1 cellular context compared by ENCODE assay signal in the genomic region with DNA sequence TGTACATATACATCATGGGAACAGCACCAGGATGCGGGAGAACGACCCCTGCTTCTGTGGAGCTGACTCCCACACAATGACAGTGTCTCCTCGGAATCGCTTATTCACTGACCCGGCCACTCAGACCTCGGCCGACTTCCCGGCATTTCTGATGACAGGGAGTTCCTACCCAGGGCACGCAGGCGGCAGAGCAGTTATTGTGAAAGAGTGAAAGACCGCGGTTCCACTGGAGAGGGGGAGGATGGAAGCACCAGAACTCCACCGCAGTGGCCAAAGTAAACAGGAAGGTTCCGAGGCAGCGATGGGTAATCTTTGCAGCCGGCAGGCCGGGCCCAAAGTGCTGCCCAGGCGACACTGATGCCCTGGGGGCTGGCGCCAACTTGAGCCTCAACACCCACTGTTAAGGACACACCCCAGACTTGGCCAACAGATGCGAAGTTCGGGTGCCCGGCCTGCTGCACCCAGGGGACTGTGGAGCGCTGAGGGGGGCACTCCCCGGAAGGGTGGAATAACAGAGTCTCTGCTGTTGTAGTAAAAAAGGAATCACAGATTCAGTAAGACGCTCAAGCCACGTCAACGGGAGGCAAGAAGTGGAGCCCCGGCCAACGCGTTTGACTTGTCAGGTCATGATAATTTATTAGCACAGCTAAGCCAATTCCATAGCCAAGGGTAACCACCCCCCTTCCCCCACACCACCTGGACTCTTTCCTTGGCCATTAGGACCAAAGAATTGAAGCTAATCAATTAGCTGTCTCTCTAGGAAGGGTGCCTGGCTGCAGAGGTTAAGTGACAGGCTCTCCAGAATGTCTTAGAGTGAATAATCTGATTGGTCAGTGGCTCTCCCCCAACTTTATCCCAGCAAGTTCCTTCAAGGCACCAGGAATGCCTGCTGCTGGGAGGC.
A peak's percentile ranks its signal among the peaks of the same experiment; 100 is the strongest.
TF ChIP-seq lines count a peak whose summit lies in the region.

No MANE protein-coding gene starts in this region.

TF ChIP-seq in HepG2, 621 proteins besides CTCF, POLR2A, EP300 and RAD21 (continued from another document and continues in another):
- TF ChIP-seq, protein P1, sequence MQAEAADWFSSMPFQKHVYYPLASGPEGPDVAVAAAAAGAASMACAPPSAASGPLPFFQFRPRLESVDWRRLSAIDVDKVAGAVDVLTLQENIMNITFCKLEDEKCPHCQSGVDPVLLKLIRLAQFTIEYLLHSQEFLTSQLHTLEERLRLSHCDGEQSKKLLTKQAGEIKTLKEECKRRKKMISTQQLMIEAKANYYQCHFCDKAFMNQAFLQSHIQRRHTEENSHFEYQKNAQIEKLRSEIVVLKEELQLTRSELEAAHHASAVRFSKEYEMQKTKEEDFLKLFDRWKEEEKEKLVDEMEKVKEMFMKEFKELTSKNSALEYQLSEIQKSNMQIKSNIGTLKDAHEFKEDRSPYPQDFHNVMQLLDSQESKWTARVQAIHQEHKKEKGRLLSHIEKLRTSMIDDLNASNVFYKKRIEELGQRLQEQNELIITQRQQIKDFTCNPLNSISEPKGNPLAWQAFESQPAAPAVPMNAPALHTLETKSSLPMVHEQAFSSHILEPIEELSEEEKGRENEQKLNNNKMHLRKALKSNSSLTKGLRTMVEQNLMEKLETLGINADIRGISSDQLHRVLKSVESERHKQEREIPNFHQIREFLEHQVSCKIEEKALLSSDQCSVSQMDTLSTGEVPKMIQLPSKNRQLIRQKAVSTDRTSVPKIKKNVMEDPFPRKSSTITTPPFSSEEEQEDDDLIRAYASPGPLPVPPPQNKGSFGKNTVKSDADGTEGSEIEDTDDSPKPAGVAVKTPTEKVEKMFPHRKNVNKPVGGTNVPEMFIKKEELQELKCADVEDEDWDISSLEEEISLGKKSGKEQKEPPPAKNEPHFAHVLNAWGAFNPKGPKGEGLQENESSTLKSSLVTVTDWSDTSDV (CRISPR knock-in tag; IDR thresholded peaks at IDR 0.05): no peak
- TF ChIP-seq, protein P2, sequence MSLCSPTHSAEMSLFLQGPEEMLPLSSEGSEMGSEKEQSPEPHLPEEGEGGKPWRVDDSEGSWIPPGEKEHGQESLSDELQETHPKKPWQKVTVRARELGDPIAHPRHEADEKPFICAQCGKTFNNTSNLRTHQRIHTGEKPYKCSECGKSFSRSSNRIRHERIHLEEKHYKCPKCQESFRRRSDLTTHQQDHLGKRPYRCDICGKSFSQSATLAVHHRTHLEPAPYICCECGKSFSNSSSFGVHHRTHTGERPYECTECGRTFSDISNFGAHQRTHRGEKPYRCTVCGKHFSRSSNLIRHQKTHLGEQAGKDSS (CRISPR knock-in tag; IDR thresholded peaks at IDR 0.05; ENCODE audit: borderline replicate concordance, low read depth): no peak
- TF ChIP-seq LCORL (IDR thresholded peaks at IDR 0.05) (no peak), LCORL (CRISPR knock-in tag; IDR thresholded peaks at IDR 0.05) (peak; percentile 70; the same call in 1 of the 2 replicates), WIZ (CRISPR knock-in tag; IDR thresholded peaks at IDR 0.05) (no peak), ZNF484 (CRISPR knock-in tag; IDR thresholded peaks at IDR 0.05; ENCODE audit: borderline replicate concordance, low read depth) (no peak), GPN1 (CRISPR knock-in tag; IDR thresholded peaks at IDR 0.05; ENCODE audit: borderline replicate concordance) (no peak), ZNF354B (CRISPR knock-in tag; IDR thresholded peaks at IDR 0.05) (no peak), ASH2L (IDR thresholded peaks at IDR 0.05; ENCODE audit: insufficient read length, low read depth, low read length) (peak; percentile 41), ZNF343 (CRISPR knock-in tag; IDR thresholded peaks at IDR 0.05) (no peak), ZNF619 (CRISPR knock-in tag; IDR thresholded peaks at IDR 0.05) (peak; percentile 90; the same call in 1 of the 2 replicates), CBX2 (IDR thresholded peaks at IDR 0.05; ENCODE audit: low read depth, low read length) (no peak), CBX2 (CRISPR knock-in tag; IDR thresholded peaks at IDR 0.05; ENCODE audit: low read depth) (no peak), ZKSCAN5 (CRISPR knock-in tag; IDR thresholded peaks at IDR 0.05) (no peak), MBD4 (IDR thresholded peaks at IDR 0.05; ENCODE audit: borderline replicate concordance, low read length) (no peak), KLF9 (CRISPR knock-in tag; IDR thresholded peaks at IDR 0.05; ENCODE audit: low read depth) (no peak), NFYC (CRISPR knock-in tag; IDR thresholded peaks at IDR 0.05) (no peak), ZNF232 (CRISPR knock-in tag; IDR thresholded peaks at IDR 0.05; ENCODE audit: borderline replicate concordance) (no peak), RARA (CRISPR knock-in tag; IDR thresholded peaks at IDR 0.05) (peak; percentile 64), U2AF2 (IDR thresholded peaks at IDR 0.05; ENCODE audit: low read depth, low read length) (no peak), NR3C1 (CRISPR knock-in tag; IDR thresholded peaks at IDR 0.05) (no peak), ZNF224 (CRISPR knock-in tag; IDR thresholded peaks at IDR 0.05) (no peak), ZFP82 (CRISPR knock-in tag; IDR thresholded peaks at IDR 0.05; ENCODE audit: borderline replicate concordance) (no peak), HDAC6 (IDR thresholded peaks at IDR 0.05; ENCODE audit: low read depth, low read length) (no peak), DNMT3B (CRISPR knock-in tag; conservative IDR thresholded peaks at IDR 0.05) (0 out of 2 replicates have a peak, but pooled peaks have one; percentile 25), THYN1 (CRISPR knock-in tag; IDR thresholded peaks at IDR 0.05; ENCODE audit: borderline replicate concordance, low read depth) (no peak), KDM2A (CRISPR knock-in tag; IDR thresholded peaks at IDR 0.05; ENCODE audit: borderline replicate concordance, low read depth) (peak; percentile 80; the same call in 1 of the 2 replicates)
- TF ChIP-seq, protein P3, sequence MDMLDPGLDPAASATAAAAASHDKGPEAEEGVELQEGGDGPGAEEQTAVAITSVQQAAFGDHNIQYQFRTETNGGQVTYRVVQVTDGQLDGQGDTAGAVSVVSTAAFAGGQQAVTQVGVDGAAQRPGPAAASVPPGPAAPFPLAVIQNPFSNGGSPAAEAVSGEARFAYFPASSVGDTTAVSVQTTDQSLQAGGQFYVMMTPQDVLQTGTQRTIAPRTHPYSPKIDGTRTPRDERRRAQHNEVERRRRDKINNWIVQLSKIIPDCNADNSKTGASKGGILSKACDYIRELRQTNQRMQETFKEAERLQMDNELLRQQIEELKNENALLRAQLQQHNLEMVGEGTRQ (IDR thresholded peaks at IDR 0.05; ENCODE audit: low read depth, low read length): no peak
- TF ChIP-seq, protein P3 (CRISPR knock-in tag; IDR thresholded peaks at IDR 0.05; ENCODE audit: borderline replicate concordance): no peak
- TF ChIP-seq, protein P4, sequence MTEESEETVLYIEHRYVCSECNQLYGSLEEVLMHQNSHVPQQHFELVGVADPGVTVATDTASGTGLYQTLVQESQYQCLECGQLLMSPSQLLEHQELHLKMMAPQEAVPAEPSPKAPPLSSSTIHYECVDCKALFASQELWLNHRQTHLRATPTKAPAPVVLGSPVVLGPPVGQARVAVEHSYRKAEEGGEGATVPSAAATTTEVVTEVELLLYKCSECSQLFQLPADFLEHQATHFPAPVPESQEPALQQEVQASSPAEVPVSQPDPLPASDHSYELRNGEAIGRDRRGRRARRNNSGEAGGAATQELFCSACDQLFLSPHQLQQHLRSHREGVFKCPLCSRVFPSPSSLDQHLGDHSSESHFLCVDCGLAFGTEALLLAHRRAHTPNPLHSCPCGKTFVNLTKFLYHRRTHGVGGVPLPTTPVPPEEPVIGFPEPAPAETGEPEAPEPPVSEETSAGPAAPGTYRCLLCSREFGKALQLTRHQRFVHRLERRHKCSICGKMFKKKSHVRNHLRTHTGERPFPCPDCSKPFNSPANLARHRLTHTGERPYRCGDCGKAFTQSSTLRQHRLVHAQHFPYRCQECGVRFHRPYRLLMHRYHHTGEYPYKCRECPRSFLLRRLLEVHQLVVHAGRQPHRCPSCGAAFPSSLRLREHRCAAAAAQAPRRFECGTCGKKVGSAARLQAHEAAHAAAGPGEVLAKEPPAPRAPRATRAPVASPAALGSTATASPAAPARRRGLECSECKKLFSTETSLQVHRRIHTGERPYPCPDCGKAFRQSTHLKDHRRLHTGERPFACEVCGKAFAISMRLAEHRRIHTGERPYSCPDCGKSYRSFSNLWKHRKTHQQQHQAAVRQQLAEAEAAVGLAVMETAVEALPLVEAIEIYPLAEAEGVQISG (CRISPR knock-in tag; IDR thresholded peaks at IDR 0.05): peak; percentile 64
- TF ChIP-seq, protein P5, sequence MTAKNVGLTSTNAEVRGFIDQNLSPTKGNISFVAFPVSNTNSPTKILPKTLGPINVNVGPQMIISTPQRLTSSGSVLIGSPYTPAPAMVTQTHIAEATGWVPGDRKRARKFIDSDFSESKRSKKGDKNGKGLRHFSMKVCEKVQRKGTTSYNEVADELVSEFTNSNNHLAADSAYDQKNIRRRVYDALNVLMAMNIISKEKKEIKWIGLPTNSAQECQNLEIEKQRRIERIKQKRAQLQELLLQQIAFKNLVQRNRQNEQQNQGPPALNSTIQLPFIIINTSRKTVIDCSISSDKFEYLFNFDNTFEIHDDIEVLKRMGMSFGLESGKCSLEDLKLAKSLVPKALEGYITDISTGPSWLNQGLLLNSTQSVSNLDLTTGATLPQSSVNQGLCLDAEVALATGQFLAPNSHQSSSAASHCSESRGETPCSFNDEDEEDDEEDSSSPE (CRISPR knock-in tag; IDR thresholded peaks at IDR 0.05): peak; percentile 85
- TF ChIP-seq, protein P6, sequence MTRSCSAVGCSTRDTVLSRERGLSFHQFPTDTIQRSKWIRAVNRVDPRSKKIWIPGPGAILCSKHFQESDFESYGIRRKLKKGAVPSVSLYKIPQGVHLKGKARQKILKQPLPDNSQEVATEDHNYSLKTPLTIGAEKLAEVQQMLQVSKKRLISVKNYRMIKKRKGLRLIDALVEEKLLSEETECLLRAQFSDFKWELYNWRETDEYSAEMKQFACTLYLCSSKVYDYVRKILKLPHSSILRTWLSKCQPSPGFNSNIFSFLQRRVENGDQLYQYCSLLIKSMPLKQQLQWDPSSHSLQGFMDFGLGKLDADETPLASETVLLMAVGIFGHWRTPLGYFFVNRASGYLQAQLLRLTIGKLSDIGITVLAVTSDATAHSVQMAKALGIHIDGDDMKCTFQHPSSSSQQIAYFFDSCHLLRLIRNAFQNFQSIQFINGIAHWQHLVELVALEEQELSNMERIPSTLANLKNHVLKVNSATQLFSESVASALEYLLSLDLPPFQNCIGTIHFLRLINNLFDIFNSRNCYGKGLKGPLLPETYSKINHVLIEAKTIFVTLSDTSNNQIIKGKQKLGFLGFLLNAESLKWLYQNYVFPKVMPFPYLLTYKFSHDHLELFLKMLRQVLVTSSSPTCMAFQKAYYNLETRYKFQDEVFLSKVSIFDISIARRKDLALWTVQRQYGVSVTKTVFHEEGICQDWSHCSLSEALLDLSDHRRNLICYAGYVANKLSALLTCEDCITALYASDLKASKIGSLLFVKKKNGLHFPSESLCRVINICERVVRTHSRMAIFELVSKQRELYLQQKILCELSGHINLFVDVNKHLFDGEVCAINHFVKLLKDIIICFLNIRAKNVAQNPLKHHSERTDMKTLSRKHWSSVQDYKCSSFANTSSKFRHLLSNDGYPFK (CRISPR knock-in tag; IDR thresholded peaks at IDR 0.05; ENCODE audit: borderline replicate concordance): peak; percentile 62
- TF ChIP-seq, protein P7, sequence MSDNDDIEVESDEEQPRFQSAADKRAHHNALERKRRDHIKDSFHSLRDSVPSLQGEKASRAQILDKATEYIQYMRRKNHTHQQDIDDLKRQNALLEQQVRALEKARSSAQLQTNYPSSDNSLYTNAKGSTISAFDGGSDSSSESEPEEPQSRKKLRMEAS (IDR thresholded peaks at IDR 0.05): peak; percentile 80
- TF ChIP-seq, protein P8, sequence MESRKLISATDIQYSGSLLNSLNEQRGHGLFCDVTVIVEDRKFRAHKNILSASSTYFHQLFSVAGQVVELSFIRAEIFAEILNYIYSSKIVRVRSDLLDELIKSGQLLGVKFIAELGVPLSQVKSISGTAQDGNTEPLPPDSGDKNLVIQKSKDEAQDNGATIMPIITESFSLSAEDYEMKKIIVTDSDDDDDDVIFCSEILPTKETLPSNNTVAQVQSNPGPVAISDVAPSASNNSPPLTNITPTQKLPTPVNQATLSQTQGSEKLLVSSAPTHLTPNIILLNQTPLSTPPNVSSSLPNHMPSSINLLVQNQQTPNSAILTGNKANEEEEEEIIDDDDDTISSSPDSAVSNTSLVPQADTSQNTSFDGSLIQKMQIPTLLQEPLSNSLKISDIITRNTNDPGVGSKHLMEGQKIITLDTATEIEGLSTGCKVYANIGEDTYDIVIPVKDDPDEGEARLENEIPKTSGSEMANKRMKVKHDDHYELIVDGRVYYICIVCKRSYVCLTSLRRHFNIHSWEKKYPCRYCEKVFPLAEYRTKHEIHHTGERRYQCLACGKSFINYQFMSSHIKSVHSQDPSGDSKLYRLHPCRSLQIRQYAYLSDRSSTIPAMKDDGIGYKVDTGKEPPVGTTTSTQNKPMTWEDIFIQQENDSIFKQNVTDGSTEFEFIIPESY (CRISPR knock-in tag; IDR thresholded peaks at IDR 0.05): no peak
- TF ChIP-seq, protein P9, sequence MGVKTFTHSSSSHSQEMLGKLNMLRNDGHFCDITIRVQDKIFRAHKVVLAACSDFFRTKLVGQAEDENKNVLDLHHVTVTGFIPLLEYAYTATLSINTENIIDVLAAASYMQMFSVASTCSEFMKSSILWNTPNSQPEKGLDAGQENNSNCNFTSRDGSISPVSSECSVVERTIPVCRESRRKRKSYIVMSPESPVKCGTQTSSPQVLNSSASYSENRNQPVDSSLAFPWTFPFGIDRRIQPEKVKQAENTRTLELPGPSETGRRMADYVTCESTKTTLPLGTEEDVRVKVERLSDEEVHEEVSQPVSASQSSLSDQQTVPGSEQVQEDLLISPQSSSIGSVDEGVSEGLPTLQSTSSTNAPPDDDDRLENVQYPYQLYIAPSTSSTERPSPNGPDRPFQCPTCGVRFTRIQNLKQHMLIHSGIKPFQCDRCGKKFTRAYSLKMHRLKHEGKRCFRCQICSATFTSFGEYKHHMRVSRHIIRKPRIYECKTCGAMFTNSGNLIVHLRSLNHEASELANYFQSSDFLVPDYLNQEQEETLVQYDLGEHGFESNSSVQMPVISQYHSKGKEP (CRISPR knock-in tag; IDR thresholded peaks at IDR 0.05): no peak
